In the genomic region with DNA sequence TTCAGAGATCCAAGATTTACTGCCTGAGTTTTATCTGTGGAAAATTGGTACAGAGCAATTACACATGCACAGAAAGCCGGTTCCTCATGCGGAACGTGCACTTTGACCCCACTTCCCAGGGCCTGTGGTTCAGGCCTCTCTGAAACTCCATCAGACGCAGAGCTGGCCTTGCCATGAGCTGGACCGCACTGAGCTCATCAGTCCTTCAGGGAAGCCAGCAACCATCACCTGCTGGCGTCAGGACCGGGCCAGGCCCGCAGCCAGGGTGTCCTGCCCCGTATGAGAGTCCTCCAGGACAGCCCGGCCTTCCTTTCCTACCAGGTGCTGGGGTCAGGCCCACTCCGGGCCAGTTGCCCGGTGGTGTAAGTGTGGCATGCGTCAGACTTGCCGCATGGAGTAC, we compare ENCODE assay signal across 21 cellular contexts.
"Had no signal": no experiment of that assay in that cellular context is flagged by ENCODE, and none has a peak within 500 bp of the region (broad histone marks: within the 10 kb centered on the region; RNA-seq: fewer than 3 reads in every experiment).

No MANE protein-coding gene starts in this region.

- H3K27ac ChIP-seq: colonic mucosa, gastroesophageal sphincter, heart left ventricle, thoracic aorta, upper lobe of left lung, VCaP had no signal

- H3K9me3 ChIP-seq: colonic mucosa, gastroesophageal sphincter, heart left ventricle, thoracic aorta, upper lobe of left lung had no signal

- ATAC-seq: activated CD8-positive, alpha-beta T cell treated with anti-CD3 and anti-CD28 coated beads for 36 hours; activated naive CD4-positive, alpha-beta T cell treated with anti-CD3 and anti-CD28 coated beads, Interleukin-2, amount 50 U/mL, for 72 hours; gastroesophageal sphincter; heart left ventricle; left ventricle myocardium superior; natural killer cell; T-cell had no signal

- H3K9me3 Mint-ChIP-seq: activated CD4-positive, alpha-beta T cell treated with anti-CD3 and anti-CD28 coated beads, Interleukin-2, amount 10 ng/mL, durations not matched to agents 7 days and 5 days; activated CD8-positive, alpha-beta T cell treated with anti-CD3 and anti-CD28 coated beads for 36 hours; activated naive CD4-positive, alpha-beta T cell treated with anti-CD3 and anti-CD28 coated beads, Interleukin-2, amount 50 U/mL, for 72 hours; activated T-helper 1 cell treated with anti-CD3 and anti-CD28 coated beads, Interleukin-12 subunit alpha, Interleukin-12 subunit beta, Interleukin-2, Interleukin-4 antibody, amounts not matched to agents 30 ng/mL and 10 ng/mL and 1 ng/mL, durations not matched to agents 14 hours and 24 hours and 36 hours; central memory CD8-positive, alpha-beta T cell; endodermal cell; mesothelial cell of epicardium; natural killer cell; T-helper 2 cell treated with Interferon-gamma antibody and Interleukin-4, amounts not matched to agents 5 μg/mL and 100 μg/mL, for 36 hours had no signal

- H3K27ac Mint-ChIP-seq: activated CD4-positive, alpha-beta T cell treated with anti-CD3 and anti-CD28 coated beads, Interleukin-2, amount 10 ng/mL, durations not matched to agents 7 days and 5 days; activated CD8-positive, alpha-beta T cell treated with anti-CD3 and anti-CD28 coated beads for 36 hours; activated T-helper 1 cell treated with anti-CD3 and anti-CD28 coated beads, Interleukin-12 subunit alpha, Interleukin-12 subunit beta, Interleukin-2, Interleukin-4 antibody, amounts not matched to agents 30 ng/mL and 10 ng/mL and 1 ng/mL, durations not matched to agents 14 hours and 24 hours and 36 hours; mesothelial cell of epicardium; natural killer cell; T-cell; T-helper 2 cell treated with Interferon-gamma antibody and Interleukin-4, amounts not matched to agents 5 μg/mL and 100 μg/mL, for 36 hours had no signal

- H3K4me3 Mint-ChIP-seq: activated CD4-positive, alpha-beta T cell treated with anti-CD3 and anti-CD28 coated beads, Interleukin-2, amount 10 ng/mL, durations not matched to agents 7 days and 5 days; activated CD8-positive, alpha-beta T cell treated with anti-CD3 and anti-CD28 coated beads for 36 hours; activated T-helper 1 cell treated with anti-CD3 and anti-CD28 coated beads, Interleukin-12 subunit alpha, Interleukin-12 subunit beta, Interleukin-2, Interleukin-4 antibody, amounts not matched to agents 30 ng/mL and 10 ng/mL and 1 ng/mL, durations not matched to agents 14 hours and 24 hours and 36 hours; central memory CD8-positive, alpha-beta T cell; endodermal cell; mesothelial cell of epicardium; natural killer cell; T-cell; T-helper 2 cell treated with Interferon-gamma antibody and Interleukin-4, amounts not matched to agents 5 μg/mL and 100 μg/mL, for 36 hours had no signal

- DNase-seq: activated CD4-positive, alpha-beta T cell treated with anti-CD3 and anti-CD28 coated beads, Interleukin-2, amount 10 ng/mL, durations not matched to agents 7 days and 5 days; activated CD4-positive, CD25-positive, alpha-beta regulatory T cell treated with anti-CD3 and anti-CD28 coated beads, Interleukin-2, amount 50 U/mL, for 72 hours; activated CD8-positive, alpha-beta T cell treated with anti-CD3 and anti-CD28 coated beads for 36 hours; colonic mucosa; endodermal cell; heart left ventricle; left ventricle myocardium superior; mammary epithelial cell; natural killer cell; stimulated activated CD4-positive, alpha-beta T cell treated with anti-CD3 and anti-CD28 coated beads, Interleukin-4, amount 100 ng/mL, for 24 hours; stimulated activated naive CD4-positive, alpha-beta T cell treated with Interleukin-2 at 50 U/mL for 16 hours; T-cell had no signal

- H3K36me3 ChIP-seq: colonic mucosa, gastroesophageal sphincter, heart left ventricle, upper lobe of left lung had no signal

- H3K4me1 ChIP-seq: colonic mucosa, gastroesophageal sphincter, heart left ventricle, upper lobe of left lung had no signal

- H3K4me3 ChIP-seq: colonic mucosa, gastroesophageal sphincter, heart left ventricle, thoracic aorta, upper lobe of left lung had no signal

- H3K27me3 ChIP-seq: colonic mucosa, gastroesophageal sphincter, heart left ventricle, upper lobe of left lung had no signal

- H3K27me3 Mint-ChIP-seq: activated CD4-positive, alpha-beta T cell treated with anti-CD3 and anti-CD28 coated beads, Interleukin-2, amount 10 ng/mL, durations not matched to agents 7 days and 5 days; activated CD8-positive, alpha-beta T cell treated with anti-CD3 and anti-CD28 coated beads for 36 hours had no signal

- H3K36me3 Mint-ChIP-seq: activated naive CD4-positive, alpha-beta T cell treated with anti-CD3 and anti-CD28 coated beads, Interleukin-2, amount 50 U/mL, for 72 hours; natural killer cell; T-cell had no signal
